In genomic region chr16:31328322-31329052, GRCh38 we compare ENCODE assay signal across 1 cellular context.
TF ChIP-seq lines count a peak whose summit lies in the region.

No MANE protein-coding gene starts in this region.

TF ChIP-seq in GM12878, 131 proteins besides CTCF, POLR2A, EP300 and RAD21:
- TF ChIP-seq BCL3 (IDR thresholded peaks at IDR 0.05; ENCODE audit: borderline replicate concordance, insufficient read depth, low read depth, low read length, poor library complexity, severe bottlenecking) = peak; percentile 79
- TF ChIP-seq SREBF2 (IDR thresholded peaks at IDR 0.05; ENCODE audit: low read length) = no peak
- TF ChIP-seq PBX3 (IDR thresholded peaks at IDR 0.05; ENCODE audit: insufficient replicate concordance, low read depth, low read length) = peak; percentile 3
